12 cellular contexts compared by ENCODE assay signal in genomic region chr6:36241728-36242127, GRCh38. TPM values are rescaled to one million over a fixed set of nuclear protein-coding genes. Genes with fewer than 3 reads are reported as not detected.
A peak's percentile ranks its signal among the peaks of the same experiment; 100 is the strongest.
DNase-seq lines count a peak whose midpoint lies in the region; TF ChIP-seq lines count a peak whose summit lies in the region.
"Had no signal": no experiment of that assay in that cellular context is flagged by ENCODE, and none has a peak within 500 bp of the region (broad histone marks: within the 10 kb centered on the region; RNA-seq: fewer than 3 reads in every experiment).

No MANE protein-coding gene starts in this region.

- peak; percentile 65 for DNase-seq in CMK (ENCODE audit: low read depth)
- DNase-seq in GM20000 (ENCODE audit: low spot score) = peak; percentile 63
- peak; percentile 67 for DNase-seq in NB4 (ENCODE audit: low read depth)
- peak; percentile 9 for DNase-seq in fibroblast of peridontal ligament (ENCODE audit: extremely low read depth)
- no peak for DNase-seq in MCF 10A (ENCODE audit: unreplicated experiment)
- no peak for DNase-seq in Peyer's patch
- no peak for DNase-seq in NCI-H2196 (lab: John Stamatoyannopoulos, UW; ENCODE audit: unreplicated experiment)
- DNase-seq in hippocampal formation (lab: John Stamatoyannopoulos, UW) = no peak
- DNase-seq: stimulated activated CD4-positive, alpha-beta T cell treated with anti-CD3 and anti-CD28 coated beads, Interleukin-12 subunit alpha, Interleukin-12 subunit beta, amount 100 ng/mL, for 4 hours; substantia nigra had no signal

- peaks cover 0 to 5% (median 0%) of the 10 kb centered on the region in 4 donors for H3K4me1 ChIP-seq in Peyer's patch

- POLR2A ChIA-PET in MCF 10A (lab: Yijun Ruan, JAX) = no interaction called here

- no peak for TF ChIP-seq POLR2A in NB4 (IDR thresholded peaks at IDR 0.05; ENCODE audit: extremely low read depth, insufficient read length)
- TF ChIP-seq POLR2A in Peyer's patch (IDR thresholded peaks at IDR 0.05) = no peak

- intact Hi-C loops in MCF 10A (cut with micrococcal nuclease) = no loop called here

- TF ChIP-seq CTCF in GM20000 (IDR thresholded peaks at IDR 0.05; ENCODE audit: extremely low read depth, missing control alignments) (no peak), NB4 (IDR thresholded peaks at IDR 0.05; ENCODE audit: low read depth, low read length) (no peak), MCF 10A (IDR thresholded peaks at IDR 0.05; ENCODE audit: unreplicated experiment) (no peak), Peyer's patch (IDR thresholded peaks at IDR 0.05) (no peak)

- no peaks in the 10 kb centered on the region for H3K9me3 Mint-ChIP-seq in MCF 10A (ENCODE audit: unreplicated experiment)

- H3K36me3 Mint-ChIP-seq in MCF 10A (ENCODE audit: insufficient read depth, unreplicated experiment) = no peaks in the 10 kb centered on the region

- no peaks in the 10 kb centered on the region for H3K9me3 ChIP-seq in Peyer's patch

- H3K36me3 ChIP-seq in Peyer's patch = no peaks in the 10 kb centered on the region

- peaks cover 30% of the 10 kb centered on the region for H3K27me3 Mint-ChIP-seq in MCF 10A (ENCODE audit: insufficient read depth, unreplicated experiment)

- CTCF ChIA-PET in MCF 10A (lab: Yijun Ruan, JAX) = no interaction called here

- H3K4me3 ChIP-seq in NB4 (ENCODE audit: low read depth, low read length) (no peak overlapping the region), Peyer's patch (no peak overlapping the region)

- H3K4me1 Mint-ChIP-seq in MCF 10A (ENCODE audit: insufficient read depth, unreplicated experiment) = peaks cover under 1% of the 10 kb centered on the region

- no peak overlapping the region for H3K4me3 Mint-ChIP-seq in MCF 10A (ENCODE audit: unreplicated experiment)

- H3K27me3 ChIP-seq in Peyer's patch = no peaks in the 10 kb centered on the region

- no TSS peak for BruUV-seq in MCF 10A (replicated peaks; lab: Mats Ljungman, UMichigan)

- H3K27ac ChIP-seq in Peyer's patch = no peak overlapping the region
- H3K27ac ChIP-seq: KMS-11 had no signal

- no peak overlapping the region for H3K27ac Mint-ChIP-seq in MCF 10A (ENCODE audit: low read depth, unreplicated experiment)

RNA-seq across cellular contexts. Expression of gene PNPLA1, which starts 28.1 kb away (rescaled TPM):
- total RNA-seq in MCF 10A (2022) (0.27 TPM in 1 of 2 replicates, not detected in the other), Peyer's patch (1 to 10 TPM in 3 of 4 donors, not detected in 1; 1.3 to 4.0 (median 3.0) TPM)
- total RNA-seq: SK-MEL-5 had no signal

RNA-seq across cellular contexts. Expression of gene BRPF3, which starts 45.2 kb away (rescaled TPM):
- 19.4 and 21.1 TPM in 2 replicates for total RNA-seq in MCF 10A (2022)
- 10 to 100 TPM; 49.6 to 71.0 (median 65.0) TPM for total RNA-seq in Peyer's patch

Comparison
In these comparisons a context has a peak if more than half of its experiments do, and no peak if none do; other contexts are left out.
1. DNase-seq: peak in CMK (single experiment), GM20000 (single experiment), NB4 (single experiment) and fibroblast of peridontal ligament (single experiment); none in MCF 10A (single experiment), Peyer's patch (0 of 3), NCI-H2196 (single experiment) and hippocampal formation (0 of 2).